ENCODE assay signal across 9 cellular contexts in genomic region chr3:129016366-129016724, GRCh38. TPM values are rescaled to one million over a fixed set of nuclear protein-coding genes. Genes with fewer than 3 reads are reported as not detected.
DNase-seq lines count a peak whose midpoint lies in the region; ATAC-seq and TF ChIP-seq lines count a peak whose summit lies in the region.
"Had no signal": no experiment of that assay in that cellular context is flagged by ENCODE, and none has a peak within 500 bp of the region (broad histone marks: within the 10 kb centered on the region; RNA-seq: fewer than 3 reads in every experiment).

No MANE protein-coding gene starts in this region.

- 49 to 51% methylated on average over 6 of the region's 6 CpGs for WGBS in heart right ventricle, 2 donors

- H3K4me3 Mint-ChIP-seq in activated CD8-positive, alpha-beta T cell treated with anti-CD3 and anti-CD28 coated beads, Interleukin-2, amount 10 ng/mL, durations not matched to agents 7 days and 5 days, result peak overlapping the region; percentile 66

- H3K4me1 ChIP-seq in heart right ventricle, result peaks cover 7 to 72% (median 48%) of the 10 kb centered on the region in 9 donors
- H3K4me1 ChIP-seq in tibial artery, result no peaks in the 10 kb centered on the region

- H3K36me3 Mint-ChIP-seq in activated CD8-positive, alpha-beta T cell treated with anti-CD3 and anti-CD28 coated beads, Interleukin-2, amount 10 ng/mL, durations not matched to agents 7 days and 5 days (ENCODE audit: low read depth), result no peaks in the 10 kb centered on the region

- no peaks in the 10 kb centered on the region for H3K9me3 ChIP-seq in heart right ventricle
- H3K9me3 ChIP-seq in tibial artery, result no peaks in the 10 kb centered on the region

- POLR2A ChIA-PET in activated CD8-positive, alpha-beta T cell treated with anti-CD3 and anti-CD28 coated beads, Interleukin-2, amount 10 ng/mL, durations not matched to agents 7 days and 5 days (lab: Charles Lee), result interaction anchor here (0.5 to 4.7 kb wide), 18 partner anchors 10 to 300 kb away, joined by 3 to 66 read pairs (median 8); partner anchors contain the start of genes CFAP92, CNBP and RAB43

- H3K27ac ChIP-seq in heart right ventricle (peak overlapping the region; percentile 80 to 94 (median 88)), tibial artery (no peak overlapping the region)

- H3K9me3 Mint-ChIP-seq in activated CD8-positive, alpha-beta T cell treated with anti-CD3 and anti-CD28 coated beads, Interleukin-2, amount 10 ng/mL, durations not matched to agents 7 days and 5 days (ENCODE audit: insufficient read depth), result no peaks in the 10 kb centered on the region

- intact Hi-C loops in heart right ventricle (cut with DNase I), result no loop called here
- intact Hi-C loops in tibial artery (cut with DNase I; ENCODE audit: low total_unique reads), result no loop called here

- H3K27me3 ChIP-seq in heart right ventricle (no peaks in the 10 kb centered on the region), tibial artery (peaks cover 0 to 17% of the 10 kb centered on the region in 2 donors)

- CTCF ChIA-PET in activated CD8-positive, alpha-beta T cell treated with anti-CD3 and anti-CD28 coated beads, Interleukin-2, amount 10 ng/mL, durations not matched to agents 7 days and 5 days (lab: Charles Lee), result interaction anchor here (0.7 to 7.0 kb wide), 31 partner anchors 10 to 399 kb away, joined by 3 to 117 read pairs (median 5); partner anchors contain the start of genes ACAD9, CFAP92, EFCC1 and RAB43

- no peaks in the 10 kb centered on the region for H3K36me3 ChIP-seq in heart right ventricle
- H3K36me3 ChIP-seq in tibial artery, result no peaks in the 10 kb centered on the region

- peak; percentile 56 for ATAC-seq in GM18907 (IDR thresholded peaks at IDR 0.05; ENCODE audit: unreplicated experiment)
- ATAC-seq in activated CD8-positive, alpha-beta T cell treated with anti-CD3 and anti-CD28 coated beads, Interleukin-2, amount 10 ng/mL, durations not matched to agents 7 days and 5 days, result peak; percentile 88
- peak in 3 of 8 donors; percentile 15 to 20 (median 16) for ATAC-seq in heart right ventricle
- no peak for ATAC-seq in GM21528 (IDR thresholded peaks at IDR 0.05; ENCODE audit: low FRiP score, unreplicated experiment)

- H3K4me3 ChIP-seq in heart right ventricle (peak overlapping the region in 2 of 10 donors; percentile 20 to 22), tibial artery (no peak overlapping the region)

- DNase-seq in NCI-H2171 (lab: John Stamatoyannopoulos, UW) (peak; percentile 70), heart right ventricle (no peak), AG20443 (ENCODE audit: low spot score) (no peak), tibial artery (no peak)
- peak; percentile 81 for DNase-seq in activated CD8-positive, alpha-beta T cell treated with anti-CD3 and anti-CD28 coated beads, Interleukin-2, amount 10 ng/mL, durations not matched to agents 7 days and 5 days
- peak; percentile 57 for DNase-seq in stimulated activated CD4-positive, alpha-beta T cell treated with anti-CD3 and anti-CD28 coated beads, Interleukin-4, amount 100 ng/mL, for 24 hours

- peaks cover 37% of the 10 kb centered on the region for H3K4me1 Mint-ChIP-seq in activated CD8-positive, alpha-beta T cell treated with anti-CD3 and anti-CD28 coated beads, Interleukin-2, amount 10 ng/mL, durations not matched to agents 7 days and 5 days (ENCODE audit: low read depth)

- H3K27me3 Mint-ChIP-seq in activated CD8-positive, alpha-beta T cell treated with anti-CD3 and anti-CD28 coated beads, Interleukin-2, amount 10 ng/mL, durations not matched to agents 7 days and 5 days (ENCODE audit: low read depth), result no peaks in the 10 kb centered on the region

- TF ChIP-seq CTCF in heart right ventricle (IDR thresholded peaks at IDR 0.05), result peak in 2 of 9 donors; percentile 14 to 22
- no peak for TF ChIP-seq CTCF in tibial artery (IDR thresholded peaks at IDR 0.05)

- peak overlapping the region; percentile 91 for H3K27ac Mint-ChIP-seq in activated CD8-positive, alpha-beta T cell treated with anti-CD3 and anti-CD28 coated beads, Interleukin-2, amount 10 ng/mL, durations not matched to agents 7 days and 5 days

RNA-seq across cellular contexts. Expression of gene EFCC1, which starts 15.2 kb away (rescaled TPM):
- total RNA-seq in activated CD8-positive, alpha-beta T cell treated with anti-CD3 and anti-CD28 coated beads, Interleukin-2, amount 10 ng/mL, durations not matched to agents 7 days and 5 days, result under 1 TPM; 0.13 to 0.21 TPM
- 1 to 10 TPM; 1.0 to 3.3 (median 2.1) TPM for total RNA-seq in heart right ventricle
- 1 to 10 TPM; 1.4 to 3.1 TPM for polyA plus RNA-seq in heart right ventricle

RNA-seq across cellular contexts. Expression of gene CFAP92, which starts 22.5 kb away (rescaled TPM):
- total RNA-seq in activated CD8-positive, alpha-beta T cell treated with anti-CD3 and anti-CD28 coated beads, Interleukin-2, amount 10 ng/mL, durations not matched to agents 7 days and 5 days, result under 1 TPM; 0.18 to 0.26 TPM
- total RNA-seq in heart right ventricle, result 1 to 10 TPM in 2 of 10 donors, under 1 TPM in 8; 0.12 to 1.2 (median 0.41) TPM
- polyA plus RNA-seq in heart right ventricle, result under 1 TPM; 0.12 to 0.44 TPM

RNA-seq across cellular contexts. Expression of gene GP9, which starts 44.2 kb away (rescaled TPM):
- total RNA-seq in activated CD8-positive, alpha-beta T cell treated with anti-CD3 and anti-CD28 coated beads, Interleukin-2, amount 10 ng/mL, durations not matched to agents 7 days and 5 days, result not detected
- not detected for total RNA-seq in heart right ventricle
- under 1 TPM in 1 of 2 donors, not detected in 1; 0.13 TPM for polyA plus RNA-seq in heart right ventricle
- total RNA-seq: glomerular endothelial cell had no signal

Comparison
In these comparisons a context has a peak if more than half of its experiments do, and no peak if none do; other contexts are left out.
1. DNase-seq: peak in NCI-H2171 (single experiment), activated CD8-positive, alpha-beta T cell treated with anti-CD3 and anti-CD28 coated beads, Interleukin-2, amount 10 ng/mL, durations not matched to agents 7 days and 5 days (single experiment) and stimulated activated CD4-positive, alpha-beta T cell treated with anti-CD3 and anti-CD28 coated beads, Interleukin-4, amount 100 ng/mL, for 24 hours (single experiment); none in heart right ventricle (0 of 2), AG20443 (single experiment) and tibial artery (0 of 2).
2. H3K27ac ChIP-seq: peak in heart right ventricle (10 of 10); none in tibial artery (0 of 2).